26 cellular contexts compared by ENCODE assay signal in genomic region chr10:128964100-128964403, GRCh38.
"Had no signal": no experiment of that assay in that cellular context is flagged by ENCODE, and none has a peak within 500 bp of the region (broad histone marks: within the 10 kb centered on the region; RNA-seq: fewer than 3 reads in every experiment).

No MANE protein-coding gene starts in this region.

- FAIRE-seq: urothelium cell line had no signal

- H3K4me3 ChIP-seq: stomach, suprapubic skin, testis, thoracic aorta, thyroid gland, tibial artery, tibial nerve, transverse colon, upper lobe of left lung, upper lobe of right lung, uterus, vagina had no signal

- DNase-seq: stimulated activated CD4-positive, alpha-beta T cell treated with anti-CD3 and anti-CD28 coated beads, Interleukin-2, amount 100 ng/mL, for 48 hours; stimulated activated CD4-positive, alpha-beta T cell treated with anti-CD3 and anti-CD28 coated beads, Interleukin-4, amount 100 ng/mL, for 1 hour; stimulated activated CD4-positive, alpha-beta T cell treated with anti-CD3 and anti-CD28 coated beads, Interleukin-4, amount 100 ng/mL, for 24 hours; stimulated activated CD4-positive, alpha-beta T cell treated with anti-CD3 and anti-CD28 coated beads, Interleukin-4, amount 100 ng/mL, for 4 hours; stimulated activated CD8-positive, alpha-beta memory T cell treated with anti-CD3 and anti-CD28 coated beads, Interleukin-4, amount 100 ng/mL, for 48 hours; stimulated activated naive B cell treated with anti-CD40 and anti-IgM and Interleukin-4, amounts not matched to agents 10 μg/mL and 1 μg/mL and 100 μg/mL, for 72 hours; stimulated activated naive CD4-positive, alpha-beta T cell; stimulated activated naive CD4-positive, alpha-beta T cell treated with Interleukin-2 at 50 U/mL for 16 hours; stimulated activated naive CD8-positive, alpha-beta T cell treated with anti-CD3 and anti-CD28 coated beads, Interleukin-15, amount 100 ng/mL, for 72 hours; stimulated activated naive CD8-positive, alpha-beta T cell treated with anti-CD3 and anti-CD28 coated beads, Interleukin-15, Interleukin-2, amounts not matched to agents 100 U/mL and 50 U/mL, for 24 hours; stomach; testis; thyroid gland; transverse colon; trophoblast cell; upper lobe of left lung; upper lobe of right lung; uterus had no signal

- H3K9me3 ChIP-seq: suprapubic skin, testis, thoracic aorta, thyroid gland, tibial artery, tibial nerve, transverse colon, upper lobe of left lung, upper lobe of right lung, uterus, vagina had no signal

- H3K4me1 ChIP-seq: stomach, suprapubic skin, testis, thyroid gland, tibial artery, tibial nerve, transverse colon, upper lobe of left lung, upper lobe of right lung, uterus, vagina had no signal

- ATAC-seq: stimulated activated effector memory CD8-positive, alpha-beta T cell treated with anti-CD3 and anti-CD28 coated beads, Interleukin-12 subunit alpha, Interleukin-12 subunit beta, amount 100 ng/mL, for 72 hours; stimulated activated memory B cell treated with anti-CD40 and anti-IgM and Interleukin-4, amounts not matched to agents 10 μg/mL and 1 μg/mL and 100 μg/mL, for 72 hours; stimulated activated naive B cell treated with anti-CD40 and anti-IgM and Interleukin-4, amounts not matched to agents 10 μg/mL and 1 μg/mL and 100 μg/mL, for 72 hours; stimulated activated naive CD8-positive, alpha-beta T cell treated with anti-CD3 and anti-CD28 coated beads, Interleukin-15, amount 100 ng/mL, for 72 hours; stimulated activated naive CD8-positive, alpha-beta T cell treated with anti-CD3 and anti-CD28 coated beads, Interleukin-15, Interleukin-2, amounts not matched to agents 100 U/mL and 50 U/mL, for 24 hours; upper lobe of right lung had no signal

- H3K27me3 ChIP-seq: testis, thyroid gland, tibial nerve, transverse colon, upper lobe of left lung, upper lobe of right lung, uterus, vagina had no signal

- H3K27ac ChIP-seq: stomach, suprapubic skin, testis, thoracic aorta, thyroid gland, tibial artery, tibial nerve, transverse colon, upper lobe of left lung, upper lobe of right lung, uterus, vagina had no signal

- H3K36me3 ChIP-seq: stomach, suprapubic skin, thoracic aorta, thyroid gland, tibial artery, tibial nerve, transverse colon, upper lobe of left lung, upper lobe of right lung, uterus, vagina had no signal
